26 cellular contexts compared by ENCODE assay signal in genomic region chr6:138554146-138554545, GRCh38. TPM values are rescaled to one million over a fixed set of nuclear protein-coding genes. Genes with fewer than 3 reads are reported as not detected.
DNase-seq lines count a peak whose midpoint lies in the region; ATAC-seq, FAIRE-seq and TF ChIP-seq lines count a peak whose summit lies in the region.
"Had no signal": no experiment of that assay in that cellular context is flagged by ENCODE, and none has a peak within 500 bp of the region (broad histone marks: within the 10 kb centered on the region; RNA-seq: fewer than 3 reads in every experiment).

No MANE protein-coding gene starts in this region.

- intact Hi-C loops in Right ventricle myocardium inferior (cut with DNase I) (no loop called here), upper lobe of right lung (cut with DNase I) (no loop called here)

- H3K4me3 ChIP-seq in cardiac muscle cell (no peak overlapping the region), astrocyte (ENCODE audit: insufficient read depth, low read depth, low read length) (no peak overlapping the region), upper lobe of right lung (no peak overlapping the region)
- H3K4me3 ChIP-seq: Peyer's patch, SK-N-MC had no signal

- in situ Hi-C loops in ACHN (cut with HindIII; ENCODE audit: low pct_ligation_motif_present, low pct_unique_long_range_greater_than_20kb, low sequenced_read_pairs), result no loop called here

- H3K9me3 Mint-ChIP-seq in astrocyte (ENCODE audit: unreplicated experiment) (no peaks in the 10 kb centered on the region), mesothelial cell of epicardium (no peaks in the 10 kb centered on the region), HFFc6 (no peaks in the 10 kb centered on the region)
- H3K9me3 Mint-ChIP-seq: CD4-positive, CD25-positive, alpha-beta regulatory T cell had no signal

- FAIRE-seq in astrocyte (lab: Jason Lieb, UNC), result no peak
- FAIRE-seq: G401.6, GM12891, HTR-8/SVneo had no signal

- H3K9ac ChIP-seq in astrocyte (ENCODE audit: low read length), result no peak overlapping the region

- H3K27me3 ChIP-seq in cardiac muscle cell (no peaks in the 10 kb centered on the region), astrocyte (ENCODE audit: insufficient read depth, low read length) (no peaks in the 10 kb centered on the region), upper lobe of right lung (no peaks in the 10 kb centered on the region)
- H3K27me3 ChIP-seq: BE2C, Peyer's patch had no signal

- TF ChIP-seq CTCF in cardiac muscle cell (IDR thresholded peaks at IDR 0.05; ENCODE audit: low read depth, low read length), result no peak
- TF ChIP-seq CTCF in astrocyte (IDR thresholded peaks at IDR 0.05; ENCODE audit: insufficient read depth, low read depth, low read length), result no peak
- no peak for TF ChIP-seq CTCF in mesothelial cell of epicardium (IDR thresholded peaks at IDR 0.05; ENCODE audit: unreplicated experiment)
- no peak for TF ChIP-seq CTCF in upper lobe of right lung (IDR thresholded peaks at IDR 0.05)
- no peak for TF ChIP-seq CTCF in HFFc6 (IDR thresholded peaks at IDR 0.05)

- H3K36me3 Mint-ChIP-seq in astrocyte (ENCODE audit: low read depth, unreplicated experiment) (peaks cover 1% of the 10 kb centered on the region), mesothelial cell of epicardium (no peaks in the 10 kb centered on the region), HFFc6 (ENCODE audit: low read depth) (no peaks in the 10 kb centered on the region)
- H3K36me3 Mint-ChIP-seq: CD4-positive, CD25-positive, alpha-beta regulatory T cell had no signal

- no peaks in the 10 kb centered on the region for H3K9me3 ChIP-seq in cardiac muscle cell (ENCODE audit: low read depth)
- H3K9me3 ChIP-seq in astrocyte (ENCODE audit: insufficient read depth, low read depth, low read length), result no peaks in the 10 kb centered on the region
- H3K9me3 ChIP-seq in upper lobe of right lung, result no peaks in the 10 kb centered on the region
- H3K9me3 ChIP-seq: BE2C, Peyer's patch had no signal

- H3K79me2 ChIP-seq in astrocyte (ENCODE audit: insufficient read depth, low read length), result peaks cover 15% of the 10 kb centered on the region

- H3K4me1 Mint-ChIP-seq in astrocyte (ENCODE audit: low read depth, unreplicated experiment) (peaks cover 23% of the 10 kb centered on the region), mesothelial cell of epicardium (peaks cover 21% of the 10 kb centered on the region), HFFc6 (ENCODE audit: low read depth) (peaks cover 30% of the 10 kb centered on the region)
- H3K4me1 Mint-ChIP-seq: CD4-positive, CD25-positive, alpha-beta regulatory T cell had no signal

- ATAC-seq in Right ventricle myocardium inferior, result no peak
- ATAC-seq in upper lobe of right lung, result no peak
- ATAC-seq in esophagus mucosa, result no peak

- peak overlapping the region; percentile 94 for H3K27ac ChIP-seq in cardiac muscle cell
- H3K27ac ChIP-seq in astrocyte (ENCODE audit: low read depth, low read length), result no peak overlapping the region
- peak overlapping the region; percentile 59 for H3K27ac ChIP-seq in upper lobe of right lung
- H3K27ac ChIP-seq: 22Rv1, Peyer's patch, SK-N-MC had no signal

- H4K20me1 ChIP-seq in astrocyte (ENCODE audit: insufficient read depth, low read length), result no peaks in the 10 kb centered on the region

- H3K36me3 ChIP-seq in cardiac muscle cell (no peaks in the 10 kb centered on the region), astrocyte (ENCODE audit: insufficient read depth, low read length) (no peaks in the 10 kb centered on the region), upper lobe of right lung (no peaks in the 10 kb centered on the region)
- H3K36me3 ChIP-seq: BE2C, Peyer's patch had no signal

- H3K27ac Mint-ChIP-seq in astrocyte (ENCODE audit: unreplicated experiment) (peak overlapping the region; percentile 47), mesothelial cell of epicardium (peak overlapping the region; percentile 63), HFFc6 (no peak overlapping the region)
- H3K27ac Mint-ChIP-seq: CD4-positive, CD25-positive, alpha-beta regulatory T cell had no signal

- H2AFZ ChIP-seq in astrocyte (ENCODE audit: low read depth, low read length), result no peak overlapping the region

- H3K4me3 Mint-ChIP-seq in astrocyte (ENCODE audit: unreplicated experiment) (no peak overlapping the region), mesothelial cell of epicardium (no peak overlapping the region), HFFc6 (no peak overlapping the region)
- H3K4me3 Mint-ChIP-seq: CD4-positive, CD25-positive, alpha-beta regulatory T cell had no signal

- DNase-seq in cardiac muscle cell (ENCODE audit: low read depth in 1 of 2, low spot score in 1 of 2), result no peak
- no peak for DNase-seq in Right ventricle myocardium inferior (ENCODE audit: missing footprints)
- no peak for DNase-seq in astrocyte (ENCODE audit: low read depth)
- DNase-seq in mesothelial cell of epicardium (ENCODE audit: low spot score in 2 of 2, unreplicated experiment in 2 of 2), result no peak
- DNase-seq in upper lobe of right lung, result no peak
- no peak for DNase-seq in HFFc6
- DNase-seq in ACHN, result no peak
- DNase-seq: BE2C; CD4-positive, CD25-positive, alpha-beta regulatory T cell; MV-4-11; NCI-H1105; NCI-H1436 treated with DMSO at 0.1 percent for 48 hours; NCI-H187 treated with DMSO at 0.1 percent for 48 hours; NCI-H2171 treated with DMSO at 0.1 percent for 48 hours; NCI-H446 treated with DMSO at 0.1 percent for 48 hours; NCI-H526; NCI-H82; NK-92 treated with Interleukin-12 subunit alpha and Interleukin-12 subunit beta, amount 100 ng/mL, for 24 hours; Peyer's patch; SIG-M5 had no signal

- H3K4me1 ChIP-seq in cardiac muscle cell (ENCODE audit: low read depth), result peaks cover 22% of the 10 kb centered on the region
- H3K4me1 ChIP-seq in astrocyte (ENCODE audit: insufficient read depth, low read length), result peaks cover 13% of the 10 kb centered on the region
- H3K4me1 ChIP-seq in upper lobe of right lung, result peaks cover 14% of the 10 kb centered on the region
- H3K4me1 ChIP-seq: BE2C, Peyer's patch had no signal

- no peak overlapping the region for H3K4me2 ChIP-seq in astrocyte (ENCODE audit: low read length)

- no peaks in the 10 kb centered on the region for H3K27me3 Mint-ChIP-seq in astrocyte (ENCODE audit: low read depth, unreplicated experiment)
- no peaks in the 10 kb centered on the region for H3K27me3 Mint-ChIP-seq in mesothelial cell of epicardium (ENCODE audit: low read depth)
- no peaks in the 10 kb centered on the region for H3K27me3 Mint-ChIP-seq in HFFc6 (ENCODE audit: insufficient read depth)

RNA-seq across cellular contexts. Expression of gene NHSL1, which starts 54.9 kb away (rescaled TPM):
- total RNA-seq in cardiac muscle cell (8.4 and 11.3 TPM in 2 replicates), Right ventricle myocardium inferior (56.6 TPM), astrocyte (28.7 and 33.5 TPM in 2 replicates), mesothelial cell of epicardium (66.1 to 73.6 TPM (median 68.0 TPM) in 3 replicates), upper lobe of right lung (69.5 TPM), esophagus mucosa (34.8 TPM)
- polyA plus RNA-seq in cardiac muscle cell, result 6.0 and 6.6 TPM in 2 replicates
- total RNA-seq in HFFc6 (2021; fragmentation: NEBNext Ultra II Directional; extraction: Animal tissue kit (Norgen Biotek cat#: 25700)), result 10 to 100 TPM in 3 of 6 experiments, 1 to 10 TPM in 3; 4.4 to 12.3 (median 10.1) TPM
- total RNA-seq: CD4-positive, CD25-positive, alpha-beta regulatory T cell had no signal
